ENCODE assay signal across 32 cellular contexts in genomic region chr20:37668166-37668565, GRCh38.
"Had no signal": no experiment of that assay in that cellular context is flagged by ENCODE, and none has a peak within 500 bp of the region (broad histone marks: within the 10 kb centered on the region; RNA-seq: fewer than 3 reads in every experiment).

No MANE protein-coding gene starts in this region.

- H3K27me3 ChIP-seq: body of pancreas, cardiac muscle cell had no signal

- H3K4me1 Mint-ChIP-seq: activated B cell treated with CpG ODN at 0.5 μM for 24 hours; central memory CD8-positive, alpha-beta T cell had no signal

- ATAC-seq: activated CD4-positive, CD25-positive, alpha-beta regulatory T cell treated with anti-CD3 and anti-CD28 coated beads, Interleukin-2, amount 50 U/mL, for 24 hours; activated CD8-positive, alpha-beta T cell treated with anti-CD3 and anti-CD28 coated beads for 36 hours; activated T-cell treated with anti-CD3 and anti-CD28 coated beads, Interleukin-2, amount 50 U/mL, for 4 hours; activated T-helper 17 cell treated with anti-CD3 and anti-CD28 coated beads, Interleukin-2, amount 50 U/mL, for 72 hours; body of pancreas; esophagus mucosa; T-helper 17 cell had no signal

- H3K9me3 ChIP-seq: body of pancreas, breast epithelium had no signal

- H3K4me3 Mint-ChIP-seq: activated B cell treated with CpG ODN at 0.5 μM for 24 hours; activated CD8-positive, alpha-beta T cell treated with anti-CD3 and anti-CD28 coated beads for 36 hours; activated naive CD8-positive, alpha-beta T cell; activated T-cell treated with anti-CD3 and anti-CD28 coated beads, Interleukin-2, amount 50 U/mL, for 4 hours; activated T-helper 17 cell treated with anti-CD3 and anti-CD28 coated beads, Interleukin-2, amount 50 U/mL, for 72 hours; central memory CD8-positive, alpha-beta T cell; dendritic cell treated with granulocyte-macrophage colony-stimulating factor and Interleukin-4, amounts not matched to agents 40 ng/mL and 50 ng/mL, for 4 days; endodermal cell; T-helper 17 cell; T-helper 2 cell treated with Interferon-gamma antibody and Interleukin-4, amounts not matched to agents 5 μg/mL and 100 μg/mL, for 36 hours had no signal

- H3K4me1 ChIP-seq: body of pancreas, breast epithelium had no signal

- H3K9me3 Mint-ChIP-seq: T-helper 2 cell treated with Interferon-gamma antibody and Interleukin-4, amounts not matched to agents 5 μg/mL and 100 μg/mL, for 36 hours had no signal

- H3K36me3 ChIP-seq: breast epithelium, cardiac muscle cell, WERI-Rb-1 had no signal

- H3K27ac ChIP-seq: body of pancreas, breast epithelium, cardiac muscle cell, coronary artery, dorsolateral prefrontal cortex, WERI-Rb-1 had no signal

- DNase-seq: activated B cell treated with CpG ODN at 0.5 μM for 24 hours; activated CD4-positive, alpha-beta T cell treated with anti-CD3 and anti-CD28 coated beads for 48 hours; activated CD4-positive, alpha-beta T cell treated with anti-CD3 and anti-CD28 coated beads, Interleukin-2, amount 50 U/mL, for 1 hour; activated CD4-positive, alpha-beta T cell treated with anti-CD3 and anti-CD28 coated beads, Interleukin-2, amount 50 U/mL, for 48 hours; activated CD8-positive, alpha-beta memory T cell treated with anti-CD3 and anti-CD28 coated beads for 24 hours; activated CD8-positive, alpha-beta T cell treated with anti-CD3 and anti-CD28 coated beads for 36 hours; activated effector memory CD4-positive, alpha-beta T cell treated with Interleukin-2 at 50 U/mL for 16 hours; activated gamma-delta T cell treated with Interleukin-2 at 50 U/mL for 16 hours; activated naive CD4-positive, alpha-beta T cell treated with anti-CD3 and anti-CD28 coated beads, Interleukin-2, amount 50 U/mL, for 16 hours; activated naive CD4-positive, alpha-beta T cell treated with Interleukin-2 at 50 U/mL for 16 hours; activated T-cell treated with anti-CD3 and anti-CD28 coated beads, Interleukin-2, amount 50 U/mL, for 4 hours; amygdala; aorta; body of pancreas; dorsolateral prefrontal cortex; effector memory CD4-positive, alpha-beta T cell; endodermal cell; foreskin fibroblast; T-helper 1 cell; T-helper 17 cell; T1000; WERI-Rb-1 had no signal

- H3K4me3 ChIP-seq: body of pancreas, breast epithelium, cardiac muscle cell, coronary artery, dorsolateral prefrontal cortex had no signal

- H3K27ac Mint-ChIP-seq: activated B cell treated with CpG ODN at 0.5 μM for 24 hours; activated CD8-positive, alpha-beta T cell treated with anti-CD3 and anti-CD28 coated beads for 36 hours; activated naive CD8-positive, alpha-beta T cell; activated T-helper 17 cell treated with anti-CD3 and anti-CD28 coated beads, Interleukin-2, amount 50 U/mL, for 72 hours; dendritic cell treated with granulocyte-macrophage colony-stimulating factor and Interleukin-4, amounts not matched to agents 40 ng/mL and 50 ng/mL, for 4 days; endodermal cell; T-helper 17 cell; T-helper 2 cell treated with Interferon-gamma antibody and Interleukin-4, amounts not matched to agents 5 μg/mL and 100 μg/mL, for 36 hours had no signal
